7 cellular contexts compared by ENCODE assay signal in the genomic region with DNA sequence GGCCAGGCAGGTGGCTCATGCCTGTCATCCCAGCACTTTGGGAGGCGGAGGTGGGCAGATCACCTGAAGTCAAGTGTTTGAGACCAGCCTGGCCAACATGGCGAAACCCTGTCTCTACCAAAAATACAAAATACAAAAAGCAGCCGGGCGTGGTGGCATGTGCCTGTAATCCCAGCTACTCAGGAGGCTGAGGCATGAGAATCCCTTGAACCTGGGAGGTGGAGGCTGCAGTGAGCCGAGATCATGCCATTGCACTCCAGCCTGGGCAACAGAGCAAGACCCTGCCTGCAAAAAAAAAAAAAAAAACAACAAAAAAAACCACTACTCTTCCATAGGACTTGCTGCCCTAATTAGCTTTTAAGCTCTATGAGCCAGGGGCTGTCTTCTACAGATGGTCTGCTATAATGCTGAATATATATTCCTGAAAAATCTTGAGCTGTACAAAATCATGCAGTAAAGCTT. TPM values are rescaled to one million over a fixed set of nuclear protein-coding genes. Genes with fewer than 3 reads are reported as not detected.
DNase-seq lines count a peak whose midpoint lies in the region; ATAC-seq and TF ChIP-seq lines count a peak whose summit lies in the region.
"Not testable (repeated sequence)": the region's sequence is repeated elsewhere in the genome, so short reads cannot be mapped to it uniquely, and the experiment has no call there.

No MANE protein-coding gene starts in this region.

- H4K20me1 ChIP-seq in GM23338 (replicated peaks; ENCODE audit: insufficient read depth), result peaks cover 69% of the 10 kb centered on the region

- H3K4me1 ChIP-seq in GM23338 (ENCODE audit: insufficient read depth), result peaks cover 48% of the 10 kb centered on the region
- peaks cover 23% of the 10 kb centered on the region for H3K4me1 ChIP-seq in adipocyte (ENCODE audit: control insufficient read depth, insufficient read depth, low read length)
- not testable (repeated sequence) for H3K4me1 ChIP-seq in right cardiac atrium (ENCODE audit: control insufficient read depth, insufficient read depth, low read length)

- H3K27ac Mint-ChIP-seq in GM23338; WTC11; endothelial cell (ENCODE audit: unreplicated experiment); neural crest cell (ENCODE audit: unreplicated experiment): not testable (repeated sequence)
- H3K27ac Mint-ChIP-seq in stimulated activated naive CD8-positive, alpha-beta T cell treated with anti-CD3 and anti-CD28 coated beads, Interleukin-15, Interleukin-2, amounts not matched to agents 100 ng/mL and 50 ng/mL, for 24 hours, result peak overlapping the region; percentile 71

- H3K36me3 ChIP-seq in GM23338 (ENCODE audit: insufficient read depth); adipocyte (ENCODE audit: control insufficient read depth, insufficient read depth, low read length, severe bottlenecking): not testable (repeated sequence)

- not testable (repeated sequence) for TF ChIP-seq CTCF in GM23338 (conservative IDR thresholded peaks at IDR 0.05; ENCODE audit: low read depth in 2 of 2); WTC11 (IDR thresholded peaks at IDR 0.05); endothelial cell (IDR thresholded peaks at IDR 0.05; ENCODE audit: unreplicated experiment); neural crest cell (conservative IDR thresholded peaks at IDR 0.05)

- H3K9ac ChIP-seq in adipocyte (ENCODE audit: low read length), result not testable (repeated sequence)

- H2AFZ ChIP-seq in GM23338, result not testable (repeated sequence)

- H3K27me3 Mint-ChIP-seq in GM23338 (ENCODE audit: insufficient read depth, low read depth, poor library complexity); WTC11 (ENCODE audit: low read depth); endothelial cell (ENCODE audit: unreplicated experiment); neural crest cell (ENCODE audit: low read depth); stimulated activated naive CD8-positive, alpha-beta T cell treated with anti-CD3 and anti-CD28 coated beads, Interleukin-15, Interleukin-2, amounts not matched to agents 100 ng/mL and 50 ng/mL, for 24 hours: not testable (repeated sequence)

- peak overlapping the region; percentile 38; the same call in 1 of the 2 replicates for H3K4me2 ChIP-seq in GM23338

- not testable (repeated sequence) for H3F3A ChIP-seq in GM23338 (replicated peaks; ENCODE audit: low read depth)

- H3K4me3 Mint-ChIP-seq in GM23338 (peak overlapping the region; percentile 99; the same call in 2 of the 3 replicates), endothelial cell (ENCODE audit: unreplicated experiment) (peak overlapping the region; percentile 99), neural crest cell (peak overlapping the region; percentile 100)
- H3K4me3 Mint-ChIP-seq in WTC11, result not testable (repeated sequence)
- H3K4me3 Mint-ChIP-seq in stimulated activated naive CD8-positive, alpha-beta T cell treated with anti-CD3 and anti-CD28 coated beads, Interleukin-15, Interleukin-2, amounts not matched to agents 100 ng/mL and 50 ng/mL, for 24 hours, result peak overlapping the region; percentile 87

- POLR2A ChIA-PET in WTC11 (lab: Charles Lee), result interaction anchor here (0.7 kb wide), 1 partner anchor 8 kb away, joined by 5 read pairs; no protein-coding TSS in a partner anchor

- intact Hi-C loops in right cardiac atrium (cut with DNase I), result not testable (repeated sequence)

- WGBS in right cardiac atrium, result 76% methylated on average over 5 of the region's 5 CpGs

- H3K9me3 ChIP-seq in adipocyte (ENCODE audit: control insufficient read depth, low read length); right cardiac atrium (ENCODE audit: control insufficient read depth, low read length): not testable (repeated sequence)

- not testable (repeated sequence) for H3K4me3 ChIP-seq in GM23338
- H3K4me3 ChIP-seq in adipocyte (ENCODE audit: low read length) (peak overlapping the region; percentile 99), right cardiac atrium (ENCODE audit: low read length) (peak overlapping the region; percentile 58)

- not testable (repeated sequence) for H3K9me3 Mint-ChIP-seq in GM23338; WTC11; endothelial cell (ENCODE audit: unreplicated experiment); neural crest cell; stimulated activated naive CD8-positive, alpha-beta T cell treated with anti-CD3 and anti-CD28 coated beads, Interleukin-15, Interleukin-2, amounts not matched to agents 100 ng/mL and 50 ng/mL, for 24 hours

- H3K4me1 Mint-ChIP-seq in GM23338, result peaks cover 36% of the 10 kb centered on the region
- H3K4me1 Mint-ChIP-seq in WTC11, result peaks cover 35% of the 10 kb centered on the region
- peaks cover 31% of the 10 kb centered on the region for H3K4me1 Mint-ChIP-seq in endothelial cell (ENCODE audit: unreplicated experiment)
- H3K4me1 Mint-ChIP-seq in neural crest cell, result peaks cover 55% of the 10 kb centered on the region
- peaks cover 57% of the 10 kb centered on the region for H3K4me1 Mint-ChIP-seq in stimulated activated naive CD8-positive, alpha-beta T cell treated with anti-CD3 and anti-CD28 coated beads, Interleukin-15, Interleukin-2, amounts not matched to agents 100 ng/mL and 50 ng/mL, for 24 hours (ENCODE audit: low read depth)

- ATAC-seq in GM23338, WTC11, right cardiac atrium: not testable (repeated sequence)

- H3K9me2 ChIP-seq in GM23338 (ENCODE audit: insufficient read depth), result not testable (repeated sequence)

- DNase-seq in GM23338 (ENCODE audit: low spot score); WTC11 (ENCODE audit: low spot score); adipocyte (ENCODE audit: low read depth); endothelial cell (ENCODE audit: low spot score); right cardiac atrium; neural crest cell (ENCODE audit: low read depth, low spot score): not testable (repeated sequence)

- not testable (repeated sequence) for H3K27me3 ChIP-seq in GM23338 (ENCODE audit: insufficient read depth); adipocyte (replicated peaks; ENCODE audit: control insufficient read depth, insufficient read depth, low read length); right cardiac atrium (ENCODE audit: control insufficient read depth, insufficient read depth)

- H3K79me2 ChIP-seq in GM23338 (replicated peaks; ENCODE audit: insufficient read depth), result peaks cover 88% of the 10 kb centered on the region

- not testable (repeated sequence) for H3K27ac ChIP-seq in GM23338 (ENCODE audit: low read depth)
- H3K27ac ChIP-seq in right cardiac atrium (ENCODE audit: low read length), result peak overlapping the region; percentile 80

- peaks cover 14% of the 10 kb centered on the region for H3K36me3 Mint-ChIP-seq in GM23338 (ENCODE audit: low read depth)
- not testable (repeated sequence) for H3K36me3 Mint-ChIP-seq in WTC11; endothelial cell (ENCODE audit: low read depth, unreplicated experiment)
- H3K36me3 Mint-ChIP-seq in neural crest cell (ENCODE audit: low read depth), result peaks cover 13% of the 10 kb centered on the region
- peaks cover 37% of the 10 kb centered on the region for H3K36me3 Mint-ChIP-seq in stimulated activated naive CD8-positive, alpha-beta T cell treated with anti-CD3 and anti-CD28 coated beads, Interleukin-15, Interleukin-2, amounts not matched to agents 100 ng/mL and 50 ng/mL, for 24 hours (ENCODE audit: low read depth)

- CTCF ChIA-PET in WTC11 (lab: Charles Lee), result interaction anchor here (0.9 to 1.6 kb wide), 2 partner anchors 16 to 98 kb away, joined by 3 to 4 read pairs; no protein-coding TSS in a partner anchor

TF ChIP-seq in WTC11, 78 proteins besides CTCF, POLR2A, EP300 and RAD21:
- TF ChIP-seq ZNF121 (CRISPR knock-in tag; IDR thresholded peaks at IDR 0.05), result peak; percentile 82; the same call in 1 of the 2 replicates

RNA-seq across cellular contexts. Expression of a gene that starts 4.3 kb away (rescaled TPM):
- 67.2 and 69.7 TPM in 2 replicates for total RNA-seq in GM23338 (2014; rRNA removed; shearing (Covaris generic))
- polyA plus RNA-seq in GM23338 (2016; fragmentation: Nextera tagmentation; extraction: Ambion mirVana) (29.5 and 32.3 TPM in 2 replicates), right cardiac atrium (95.0 TPM)
- total RNA-seq in WTC11 (2021) (51.3 to 56.9 TPM (median 56.5 TPM) in 3 replicates), endothelial cell (ENCODE audit: unreplicated experiment) (91.7 TPM), right cardiac atrium (100 to 1,000 TPM; 153 to 206 (median 178) TPM), neural crest cell (59.1 and 59.2 TPM in 2 replicates)

RNA-seq across cellular contexts. Expression of a gene that starts 59.7 kb away (rescaled TPM):
- total RNA-seq in GM23338 (2014; rRNA removed; shearing (Covaris generic)), result 134 and 154 TPM in 2 replicates
- polyA plus RNA-seq in GM23338 (2016; fragmentation: Nextera tagmentation; extraction: Ambion mirVana) (328 and 385 TPM in 2 replicates), right cardiac atrium (79.2 TPM)
- total RNA-seq in WTC11 (2021) (183 to 195 TPM (median 185 TPM) in 3 replicates), endothelial cell (ENCODE audit: unreplicated experiment) (150 TPM), right cardiac atrium (10 to 100 TPM; 80.7 to 95.2 (median 88.5) TPM), neural crest cell (176 and 185 TPM in 2 replicates)
